39 cellular contexts compared by ENCODE assay signal in the genomic region with DNA sequence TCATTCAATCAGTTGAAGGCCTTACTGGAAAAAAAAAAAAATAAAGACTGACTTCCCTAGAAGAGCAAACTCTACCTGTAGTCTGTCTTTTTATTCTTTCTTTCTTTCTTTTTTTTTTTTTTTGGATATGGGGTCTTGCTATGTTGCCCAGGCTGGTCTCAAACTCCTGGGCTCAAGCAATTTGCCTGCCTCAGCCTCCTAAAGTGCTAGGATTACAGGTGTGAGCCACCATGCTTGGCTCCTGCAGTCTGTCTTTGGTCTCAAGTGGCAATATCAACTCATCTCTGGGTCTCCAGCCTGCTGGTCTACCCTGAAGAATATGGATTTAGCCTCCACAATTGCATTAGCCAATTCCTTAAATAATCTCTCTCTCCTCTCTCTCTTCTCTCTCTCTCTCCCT.
"Had no signal": no experiment of that assay in that cellular context is flagged by ENCODE, and none has a peak within 500 bp of the region (broad histone marks: within the 10 kb centered on the region; RNA-seq: fewer than 3 reads in every experiment).

No MANE protein-coding gene starts in this region.

- H3K4me1 ChIP-seq: adrenal gland, ascending aorta, body of pancreas, breast epithelium had no signal

- H3K9me3 Mint-ChIP-seq: activated naive CD4-positive, alpha-beta T cell treated with anti-CD3 and anti-CD28 coated beads for 36 hours; activated naive CD8-positive, alpha-beta T cell treated with anti-CD3 and anti-CD28 coated beads, Interleukin-2, amount 10 ng/mL, durations not matched to agents 7 days and 5 days; activated T-cell treated with anti-CD3 and anti-CD28 coated beads, Interleukin-2, amount 50 U/mL, for 72 hours; central memory CD8-positive, alpha-beta T cell had no signal

- H3K36me3 Mint-ChIP-seq: activated naive CD4-positive, alpha-beta T cell treated with anti-CD3 and anti-CD28 coated beads, Interleukin-2, amount 10 ng/mL, durations not matched to agents 7 days and 5 days; activated naive CD4-positive, alpha-beta T cell treated with anti-CD3 and anti-CD28 coated beads, Interleukin-2, amount 50 U/mL, for 24 hours; activated naive CD4-positive, alpha-beta T cell treated with anti-CD3 and anti-CD28 coated beads, Interleukin-2, amount 50 U/mL, for 72 hours; activated naive CD8-positive, alpha-beta T cell; activated naive CD8-positive, alpha-beta T cell treated with anti-CD3 and anti-CD28 coated beads for 36 hours; activated naive CD8-positive, alpha-beta T cell treated with anti-CD3 and anti-CD28 coated beads, Interleukin-2, amount 10 ng/mL, durations not matched to agents 7 days and 5 days; brain had no signal

- H3K27ac ChIP-seq: adrenal gland, ascending aorta, body of pancreas, brain microvascular endothelial cell, breast epithelium, cardiac muscle cell had no signal

- H3K4me1 Mint-ChIP-seq: activated naive CD4-positive, alpha-beta T cell treated with anti-CD3 and anti-CD28 coated beads, Interleukin-2, amount 10 ng/mL, durations not matched to agents 7 days and 5 days; activated T-helper 17 cell treated with anti-CD3 and anti-CD28 coated beads, Interleukin-2, amount 50 U/mL, for 72 hours; central memory CD8-positive, alpha-beta T cell had no signal

- FAIRE-seq: astrocyte, bronchial epithelial cell, colon had no signal

- H3K27ac Mint-ChIP-seq: activated naive CD4-positive, alpha-beta T cell treated with anti-CD3 and anti-CD28 coated beads for 36 hours; activated naive CD4-positive, alpha-beta T cell treated with anti-CD3 and anti-CD28 coated beads, Interleukin-2, amount 10 ng/mL, durations not matched to agents 7 days and 5 days; activated naive CD4-positive, alpha-beta T cell treated with anti-CD3 and anti-CD28 coated beads, Interleukin-2, amount 50 U/mL, for 24 hours; activated naive CD4-positive, alpha-beta T cell treated with anti-CD3 and anti-CD28 coated beads, Interleukin-2, amount 50 U/mL, for 72 hours; activated naive CD8-positive, alpha-beta T cell; activated naive CD8-positive, alpha-beta T cell treated with anti-CD3 and anti-CD28 coated beads for 36 hours; activated naive CD8-positive, alpha-beta T cell treated with anti-CD3 and anti-CD28 coated beads, Interleukin-2, amount 10 ng/mL, durations not matched to agents 7 days and 5 days; activated naive CD8-positive, alpha-beta T cell treated with anti-CD3 and anti-CD28 coated beads, Interleukin-2, amount 50 U/mL, for 24 hours; activated T-cell treated with anti-CD3 and anti-CD28 coated beads, Interleukin-2, amount 50 U/mL, for 72 hours; activated T-helper 1 cell treated with anti-CD3 and anti-CD28 coated beads, Interleukin-12 subunit alpha, Interleukin-12 subunit beta, Interleukin-2, Interleukin-4 antibody, amounts not matched to agents 30 ng/mL and 10 ng/mL and 1 ng/mL, durations not matched to agents 14 hours and 24 hours and 36 hours; activated T-helper 17 cell treated with anti-CD3 and anti-CD28 coated beads, Interleukin-2, amount 50 U/mL, for 72 hours; activated T-helper 2 cell treated with anti-CD3 and anti-CD28 coated beads, Interferon-gamma antibody, Interleukin-2, Interleukin-4, amounts not matched to agents 10 μg/mL and 5 μg/mL and 100 μg/mL, durations not matched to agents 14 hours and 24 hours and 36 hours; brain had no signal

- DNase-seq: activated effector memory CD4-positive, alpha-beta T cell treated with anti-CD3 and anti-CD28 coated beads, Interleukin-2, amount 50 U/mL, for 16 hours; activated effector memory CD4-positive, alpha-beta T cell treated with Interleukin-2 at 50 U/mL for 16 hours; activated gamma-delta T cell; activated gamma-delta T cell treated with Interleukin-2 at 50 U/mL for 16 hours; activated naive CD4-positive, alpha-beta T cell; activated naive CD4-positive, alpha-beta T cell treated with anti-CD3 and anti-CD28 coated beads for 36 hours; activated naive CD4-positive, alpha-beta T cell treated with anti-CD3 and anti-CD28 coated beads, Interleukin-2, amount 10 ng/mL, durations not matched to agents 7 days and 5 days; activated naive CD4-positive, alpha-beta T cell treated with anti-CD3 and anti-CD28 coated beads, Interleukin-2, amount 50 U/mL, for 16 hours; activated naive CD4-positive, alpha-beta T cell treated with Interleukin-2 at 50 U/mL for 16 hours; activated naive CD8-positive, alpha-beta T cell treated with anti-CD3 and anti-CD28 coated beads for 36 hours; activated naive CD8-positive, alpha-beta T cell treated with anti-CD3 and anti-CD28 coated beads, Interleukin-2, amount 10 ng/mL, durations not matched to agents 7 days and 5 days; activated naive CD8-positive, alpha-beta T cell treated with anti-CD3 and anti-CD28 coated beads, Interleukin-2, amount 50 U/mL, for 24 hours; activated T-cell treated with anti-CD3 and anti-CD28 coated beads, Interleukin-2, amount 50 U/mL, for 4 hours; activated T-cell treated with anti-CD3 and anti-CD28 coated beads, Interleukin-2, amount 50 U/mL, for 48 hours; activated T-cell treated with anti-CD3 and anti-CD28 coated beads, Interleukin-2, amount 50 U/mL, for 72 hours; adrenal gland; amniotic stem cell; amygdala; anterior cingulate cortex; aorta; body of pancreas; brain microvascular endothelial cell; caudate nucleus; central memory CD4-positive, alpha-beta T cell; cerebellar nuclear complex had no signal

- H3K27me3 ChIP-seq: adrenal gland, ascending aorta, body of pancreas, brain microvascular endothelial cell, breast epithelium, cardiac muscle cell had no signal

- H3K4me3 ChIP-seq: adrenal gland, ascending aorta, body of pancreas, breast epithelium, cardiac muscle cell had no signal

- H3K27me3 Mint-ChIP-seq: activated naive CD4-positive, alpha-beta T cell treated with anti-CD3 and anti-CD28 coated beads, Interleukin-2, amount 10 ng/mL, durations not matched to agents 7 days and 5 days had no signal

- ATAC-seq: activated naive CD4-positive, alpha-beta T cell treated with anti-CD3 and anti-CD28 coated beads, Interleukin-2, amount 50 U/mL, for 72 hours; activated naive CD8-positive, alpha-beta T cell treated with anti-CD3 and anti-CD28 coated beads, Interleukin-2, amount 50 U/mL, for 24 hours; activated T-cell treated with anti-CD3 and anti-CD28 coated beads, Interleukin-2, amount 50 U/mL, for 4 hours; activated T-cell treated with anti-CD3 and anti-CD28 coated beads, Interleukin-2, amount 50 U/mL, for 72 hours; activated T-helper 17 cell treated with anti-CD3 and anti-CD28 coated beads, Interleukin-2, amount 50 U/mL, for 72 hours; body of pancreas had no signal

- H3K4me3 Mint-ChIP-seq: activated naive CD4-positive, alpha-beta T cell treated with anti-CD3 and anti-CD28 coated beads for 36 hours; activated naive CD4-positive, alpha-beta T cell treated with anti-CD3 and anti-CD28 coated beads, Interleukin-2, amount 10 ng/mL, durations not matched to agents 7 days and 5 days; activated naive CD4-positive, alpha-beta T cell treated with anti-CD3 and anti-CD28 coated beads, Interleukin-2, amount 50 U/mL, for 24 hours; activated naive CD8-positive, alpha-beta T cell; activated naive CD8-positive, alpha-beta T cell treated with anti-CD3 and anti-CD28 coated beads for 36 hours; activated naive CD8-positive, alpha-beta T cell treated with anti-CD3 and anti-CD28 coated beads, Interleukin-2, amount 10 ng/mL, durations not matched to agents 7 days and 5 days; activated naive CD8-positive, alpha-beta T cell treated with anti-CD3 and anti-CD28 coated beads, Interleukin-2, amount 50 U/mL, for 24 hours; activated T-cell treated with anti-CD3 and anti-CD28 coated beads, Interleukin-2, amount 50 U/mL, for 4 hours; activated T-cell treated with anti-CD3 and anti-CD28 coated beads, Interleukin-2, amount 50 U/mL, for 72 hours; activated T-helper 1 cell treated with anti-CD3 and anti-CD28 coated beads, Interleukin-12 subunit alpha, Interleukin-12 subunit beta, Interleukin-2, Interleukin-4 antibody, amounts not matched to agents 30 ng/mL and 10 ng/mL and 1 ng/mL, durations not matched to agents 14 hours and 24 hours and 36 hours; activated T-helper 17 cell treated with anti-CD3 and anti-CD28 coated beads, Interleukin-2, amount 50 U/mL, for 72 hours; brain; central memory CD8-positive, alpha-beta T cell had no signal

- H3K36me3 ChIP-seq: adrenal gland, ascending aorta, brain microvascular endothelial cell, breast epithelium, cardiac muscle cell had no signal

- H3K9me3 ChIP-seq: adrenal gland, ascending aorta, body of pancreas, breast epithelium had no signal
